ENCODE assay signal across 16 cellular contexts in genomic region chr1:172289448-172289847, GRCh38.
DNase-seq lines count a peak whose midpoint lies in the region; ATAC-seq, FAIRE-seq and TF ChIP-seq lines count a peak whose summit lies in the region.
"Had no signal": no experiment of that assay in that cellular context is flagged by ENCODE, and none has a peak within 500 bp of the region (broad histone marks: within the 10 kb centered on the region; RNA-seq: fewer than 3 reads in every experiment).

No MANE protein-coding gene starts in this region.

- H3K9ac ChIP-seq in smooth muscle cell (ENCODE audit: low read depth) (no peak overlapping the region), trophoblast cell (ENCODE audit: low read length) (no peak overlapping the region)

- in situ Hi-C loops in Panc1 (cut with HindIII; ENCODE audit: low pct_unique_long_range_greater_than_20kb, low sequenced_read_pairs): no loop called here

- no peak overlapping the region for H2AFZ ChIP-seq in smooth muscle cell (ENCODE audit: low read depth)
- H2AFZ ChIP-seq in trophoblast cell (ENCODE audit: insufficient read depth, low read length, poor library complexity): no peak overlapping the region

- H3K36me3 ChIP-seq in Panc1 (ENCODE audit: control insufficient read depth, insufficient read depth, low read length): no peaks in the 10 kb centered on the region
- no peaks in the 10 kb centered on the region for H3K36me3 ChIP-seq in smooth muscle cell (ENCODE audit: low read depth)
- H3K36me3 ChIP-seq in trophoblast cell (ENCODE audit: control insufficient read depth in 1 of 2, insufficient read depth in 2 of 2, low read length in 2 of 2): no peaks in the 10 kb centered on the region
- H3K36me3 ChIP-seq in gastroesophageal sphincter: no peaks in the 10 kb centered on the region

- intact Hi-C loops in Panc1 (cut with micrococcal nuclease; ENCODE audit: unreplicated experiment): no loop called here

- no peak overlapping the region for H2BK120ac ChIP-seq in trophoblast cell (ENCODE audit: insufficient read depth, low read length, poor library complexity)

- BruUV-seq in Panc1 (replicated peaks; lab: Mats Ljungman, UMichigan): no TSS peak

- no peak overlapping the region for H2AK5ac ChIP-seq in trophoblast cell (ENCODE audit: low read length)

- TF ChIP-seq CTCF in Panc1 (IDR thresholded peaks at IDR 0.05): no peak
- no peak for TF ChIP-seq CTCF in foreskin keratinocyte (conservative IDR thresholded peaks at IDR 0.05)
- no peak for TF ChIP-seq CTCF in smooth muscle cell (IDR thresholded peaks at IDR 0.05; ENCODE audit: borderline replicate concordance, insufficient read depth, poor library complexity, severe bottlenecking)
- TF ChIP-seq CTCF in gastroesophageal sphincter (IDR thresholded peaks at IDR 0.05): no peak

- H3K27ac ChIP-seq in Panc1 (ENCODE audit: low read length) (peak overlapping the region; percentile 7; the same call in 1 of the 2 replicates), foreskin keratinocyte (peak overlapping the region; percentile 52), smooth muscle cell (ENCODE audit: low read depth) (peak overlapping the region; percentile 80), trophoblast cell (ENCODE audit: low read depth, low read length) (no peak overlapping the region), gastroesophageal sphincter (no peak overlapping the region)
- H3K27ac ChIP-seq: C4-2B had no signal

- H3K4me3 ChIP-seq in Panc1 (ENCODE audit: low read depth in 2 of 2, low read length in 2 of 2) (no peak overlapping the region), smooth muscle cell (no peak overlapping the region), trophoblast cell (ENCODE audit: low read depth, low read length) (no peak overlapping the region), gastroesophageal sphincter (no peak overlapping the region)

- H3K79me2 ChIP-seq in smooth muscle cell (ENCODE audit: low read depth) (no peaks in the 10 kb centered on the region), trophoblast cell (ENCODE audit: control insufficient read depth, insufficient read depth, low read length, poor library complexity) (no peaks in the 10 kb centered on the region)

- no peak overlapping the region for H4K91ac ChIP-seq in trophoblast cell (ENCODE audit: low read depth, low read length)

- H3K14ac ChIP-seq in trophoblast cell (ENCODE audit: low read length): no peak overlapping the region

- H3K9me3 ChIP-seq in Panc1 (ENCODE audit: control insufficient read depth, insufficient read depth, low read depth, low read length) (no peaks in the 10 kb centered on the region), smooth muscle cell (replicated peaks; ENCODE audit: low read depth) (no peaks in the 10 kb centered on the region), trophoblast cell (ENCODE audit: insufficient read depth, low read depth, low read length) (no peaks in the 10 kb centered on the region), gastroesophageal sphincter (no peaks in the 10 kb centered on the region)

- peak overlapping the region; percentile 15 for H3K4me2 ChIP-seq in smooth muscle cell
- no peak overlapping the region for H3K4me2 ChIP-seq in trophoblast cell (ENCODE audit: low read length)

- no peak overlapping the region for H2BK5ac ChIP-seq in trophoblast cell (ENCODE audit: low read depth, low read length, poor library complexity)

- H3K4me1 ChIP-seq in Panc1 (ENCODE audit: control insufficient read depth, insufficient read depth, low read length) (peaks cover 9% of the 10 kb centered on the region; the same call in 1 of the 2 replicates), foreskin keratinocyte (no peaks in the 10 kb centered on the region), smooth muscle cell (ENCODE audit: low read depth) (peaks cover 11% of the 10 kb centered on the region), trophoblast cell (ENCODE audit: control insufficient read depth in 1 of 2, insufficient read depth in 2 of 2, low read length in 2 of 2) (peaks cover 0 to 6% of the 10 kb centered on the region in 2 experiments), gastroesophageal sphincter (peaks cover 0 to 29% (median 2%) of the 10 kb centered on the region in 3 donors)
- H3K4me1 ChIP-seq: Caco-2 had no signal

- H3K4ac ChIP-seq in trophoblast cell (ENCODE audit: low read depth, low read length): no peak overlapping the region

- H4K8ac ChIP-seq in trophoblast cell (ENCODE audit: low read depth, low read length): no peak overlapping the region

- TF ChIP-seq POLR2A in gastroesophageal sphincter (IDR thresholded peaks at IDR 0.05): no peak

- FAIRE-seq in A204.1 (lab: Jason Lieb, UNC): peak; percentile 89
- FAIRE-seq: D721Med, H1, HTR-8/SVneo had no signal

- H3K27me3 ChIP-seq in Panc1 (ENCODE audit: control insufficient read depth, insufficient read depth, low read length) (no peaks in the 10 kb centered on the region), foreskin keratinocyte (no peaks in the 10 kb centered on the region), smooth muscle cell (ENCODE audit: low read depth) (no peaks in the 10 kb centered on the region), trophoblast cell (ENCODE audit: insufficient read depth, low read length) (no peaks in the 10 kb centered on the region), gastroesophageal sphincter (no peaks in the 10 kb centered on the region)

- H3F3A ChIP-seq in smooth muscle cell (ENCODE audit: low read depth): peaks cover 46% of the 10 kb centered on the region

- H3K23ac ChIP-seq in trophoblast cell (ENCODE audit: low read length): no peak overlapping the region

- TF ChIP-seq EP300 in gastroesophageal sphincter (IDR thresholded peaks at IDR 0.05): no peak

- ATAC-seq in Panc1 (no peak), foreskin keratinocyte (no peak), gastroesophageal sphincter (no peak)

- no peak overlapping the region for H3K18ac ChIP-seq in trophoblast cell (ENCODE audit: low read length)

- POLR2A ChIA-PET in Panc1 (lab: Charles Lee): no interaction called here

- H4K12ac ChIP-seq in trophoblast cell (ENCODE audit: low read depth, low read length): no peak overlapping the region

- no peak overlapping the region for H2BK12ac ChIP-seq in trophoblast cell (ENCODE audit: low read length)

- H3K79me1 ChIP-seq in trophoblast cell (ENCODE audit: low read length): no peaks in the 10 kb centered on the region

- 95% methylated on average over 2 of the region's 2 CpGs for WGBS in smooth muscle cell (ENCODE audit: low lambda C conversion rate)
- no CpG with 5 or more reads among the region's 2 CpGs for WGBS in trophoblast cell (ENCODE audit: extremely low coverage, insufficient coverage, insufficient read length)
- 86 to 95% methylated on average over 2 of the region's 2 CpGs for WGBS in gastroesophageal sphincter (ENCODE audit: low coverage in 1 of 2), 2 donors

- DNase-seq in Panc1 (ENCODE audit: low read depth, low spot score): no peak
- DNase-seq in foreskin keratinocyte: no peak
- DNase-seq in smooth muscle cell (lab: John Stamatoyannopoulos, UW; ENCODE audit: unreplicated experiment): no peak
- DNase-seq in trophoblast cell: no peak
- no peak for DNase-seq in NCI-H2171 (lab: John Stamatoyannopoulos, UW)
- DNase-seq: AML-193; Caco-2; CD4-positive, alpha-beta T cell; GF-D8; H9 had no signal

- CTCF ChIA-PET in Panc1 (lab: Charles Lee): no interaction called here

- no peaks in the 10 kb centered on the region for H4K20me1 ChIP-seq in smooth muscle cell (ENCODE audit: low read depth)

Comparison
In these comparisons a context has a peak if more than half of its experiments do, and no peak if none do; other contexts are left out.
1. H3K27ac ChIP-seq: peak in Panc1 (single experiment), foreskin keratinocyte (single experiment) and smooth muscle cell (single experiment); none in trophoblast cell (single experiment) and gastroesophageal sphincter (0 of 4).